In the genomic region with DNA sequence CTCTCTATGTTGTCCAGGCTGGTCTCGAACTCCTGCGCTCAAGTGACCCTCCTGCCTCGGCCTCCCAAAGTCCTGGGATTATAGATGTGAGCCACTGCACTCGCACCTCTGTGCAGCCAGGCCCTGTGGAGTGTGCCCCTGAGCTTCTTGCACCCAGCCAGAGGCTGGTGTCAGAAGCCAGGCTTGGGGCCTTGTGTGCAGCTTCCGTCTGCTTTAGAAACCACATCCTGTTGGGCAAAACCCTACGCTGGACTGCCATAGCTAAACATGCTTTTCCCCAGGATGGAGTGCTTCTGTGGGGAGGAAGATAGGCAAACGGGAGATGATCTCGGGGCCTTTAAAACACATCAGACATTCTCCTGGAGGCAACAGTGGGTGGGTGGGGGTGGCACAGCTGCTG, we compare ENCODE assay signal across 8 cellular contexts. TPM values are rescaled to one million over a fixed set of nuclear protein-coding genes. Genes with fewer than 3 reads are reported as not detected.
DNase-seq lines count a peak whose midpoint lies in the region; ATAC-seq and TF ChIP-seq lines count a peak whose summit lies in the region.

No MANE protein-coding gene starts in this region.

- H3K4me3 ChIP-seq in CD8-positive, alpha-beta T cell (ENCODE audit: low read depth, low read length) = no peak overlapping the region
- H3K4me3 ChIP-seq in neutrophil (ENCODE audit: low read depth in 1 of 2, low read length in 1 of 2) (peak overlapping the region; percentile 42 to 44), Karpas-422 (ENCODE audit: low read length) (no peak overlapping the region)

- H3K9me3 Mint-ChIP-seq in CD8-positive, alpha-beta T cell = no peaks in the 10 kb centered on the region
- H3K9me3 Mint-ChIP-seq in activated T-helper 1 cell treated with anti-CD3 and anti-CD28 coated beads, Interleukin-12 subunit alpha, Interleukin-12 subunit beta, Interleukin-2, Interleukin-4 antibody, amounts not matched to agents 30 ng/mL and 10 ng/mL and 1 ng/mL, durations not matched to agents 14 hours and 24 hours and 36 hours = no peaks in the 10 kb centered on the region

- peak overlapping the region; percentile 88 for H3K27ac Mint-ChIP-seq in CD8-positive, alpha-beta T cell
- peak overlapping the region; percentile 92 for H3K27ac Mint-ChIP-seq in activated T-helper 1 cell treated with anti-CD3 and anti-CD28 coated beads, Interleukin-12 subunit alpha, Interleukin-12 subunit beta, Interleukin-2, Interleukin-4 antibody, amounts not matched to agents 30 ng/mL and 10 ng/mL and 1 ng/mL, durations not matched to agents 14 hours and 24 hours and 36 hours

- CTCF ChIA-PET in CD8-positive, alpha-beta T cell (lab: Charles Lee) = interaction anchor here (0.7 to 1.7 kb wide), 8 partner anchors 81 to 178 kb away, joined by 3 to 10 read pairs (median 4); a partner anchor contains a TSS

- peaks cover 59% of the 10 kb centered on the region for H3K36me3 Mint-ChIP-seq in CD8-positive, alpha-beta T cell
- peaks cover 43% of the 10 kb centered on the region for H3K36me3 Mint-ChIP-seq in activated T-helper 1 cell treated with anti-CD3 and anti-CD28 coated beads, Interleukin-12 subunit alpha, Interleukin-12 subunit beta, Interleukin-2, Interleukin-4 antibody, amounts not matched to agents 30 ng/mL and 10 ng/mL and 1 ng/mL, durations not matched to agents 14 hours and 24 hours and 36 hours (ENCODE audit: low read depth)

- ATAC-seq in CD8-positive, alpha-beta T cell = peak; percentile 86
- no peak for ATAC-seq in GM21423 (IDR thresholded peaks at IDR 0.05; ENCODE audit: unreplicated experiment)

- no peaks in the 10 kb centered on the region for H3K27me3 Mint-ChIP-seq in CD8-positive, alpha-beta T cell (ENCODE audit: low read depth)
- H3K27me3 Mint-ChIP-seq in activated T-helper 1 cell treated with anti-CD3 and anti-CD28 coated beads, Interleukin-12 subunit alpha, Interleukin-12 subunit beta, Interleukin-2, Interleukin-4 antibody, amounts not matched to agents 30 ng/mL and 10 ng/mL and 1 ng/mL, durations not matched to agents 14 hours and 24 hours and 36 hours (ENCODE audit: insufficient read depth) = no peaks in the 10 kb centered on the region

- TF ChIP-seq CTCF in CD8-positive, alpha-beta T cell (IDR thresholded peaks at IDR 0.05) = no peak
- TF ChIP-seq CTCF in neutrophil (IDR thresholded peaks at IDR 0.05) = no peak

- peak in 6 of 7 experiments; percentile 30 to 78 (median 44) for DNase-seq in CD8-positive, alpha-beta T cell
- DNase-seq in NOMO-1 treated with DMSO at 0.1 percent for 48 hours (lab: John Stamatoyannopoulos, UW; ENCODE audit: unreplicated experiment) (peak; percentile 79), NCI-H2196 (lab: John Stamatoyannopoulos, UW; ENCODE audit: unreplicated experiment) (no peak), Karpas-422 (no peak), NCI-H510A (lab: John Stamatoyannopoulos, UW) (no peak)
- DNase-seq in activated T-helper 1 cell treated with anti-CD3 and anti-CD28 coated beads, Interleukin-12 subunit alpha, Interleukin-12 subunit beta, Interleukin-2, Interleukin-4 antibody, amounts not matched to agents 30 ng/mL and 10 ng/mL and 1 ng/mL, durations not matched to agents 14 hours and 24 hours and 36 hours (ENCODE audit: low spot score) = peak; percentile 62

- POLR2A ChIA-PET in CD8-positive, alpha-beta T cell (lab: Charles Lee) = interaction anchor here (0.7 to 1.5 kb wide), 11 partner anchors 9 to 329 kb away, joined by 3 to 5 read pairs (median 4); no protein-coding TSS in a partner anchor

- H2AFZ ChIP-seq in Karpas-422 (ENCODE audit: low read length) = no peak overlapping the region

- H3K36me3 ChIP-seq in CD8-positive, alpha-beta T cell (ENCODE audit: insufficient read depth, low read length) = peaks cover under 1% of the 10 kb centered on the region
- H3K36me3 ChIP-seq in neutrophil (peaks cover 73% of the 10 kb centered on the region), Karpas-422 (ENCODE audit: insufficient read depth, low read length) (no peaks in the 10 kb centered on the region)

- peaks cover 38% of the 10 kb centered on the region for H3K4me1 ChIP-seq in CD8-positive, alpha-beta T cell (ENCODE audit: insufficient read depth, low read length)
- peaks cover 32 to 34% of the 10 kb centered on the region in 2 experiments for H3K4me1 ChIP-seq in neutrophil (ENCODE audit: control insufficient read depth in 1 of 2, insufficient read depth in 1 of 2, low read depth in 1 of 2, low read length in 1 of 2)
- no peaks in the 10 kb centered on the region for H3K4me1 ChIP-seq in Karpas-422 (ENCODE audit: low read length)

- no peaks in the 10 kb centered on the region for H3K9me3 ChIP-seq in CD8-positive, alpha-beta T cell (ENCODE audit: low read length)
- H3K9me3 ChIP-seq in neutrophil (no peaks in the 10 kb centered on the region), Karpas-422 (ENCODE audit: low read length) (no peaks in the 10 kb centered on the region)

- no peak overlapping the region for H3K9ac ChIP-seq in Karpas-422 (ENCODE audit: low read length)

- peak overlapping the region; percentile 52 for H3K4me3 Mint-ChIP-seq in CD8-positive, alpha-beta T cell
- H3K4me3 Mint-ChIP-seq in activated T-helper 1 cell treated with anti-CD3 and anti-CD28 coated beads, Interleukin-12 subunit alpha, Interleukin-12 subunit beta, Interleukin-2, Interleukin-4 antibody, amounts not matched to agents 30 ng/mL and 10 ng/mL and 1 ng/mL, durations not matched to agents 14 hours and 24 hours and 36 hours = peak overlapping the region; percentile 51

- no peaks in the 10 kb centered on the region for H3K79me2 ChIP-seq in Karpas-422 (ENCODE audit: low read length)

- no peaks in the 10 kb centered on the region for H3K27me3 ChIP-seq in CD8-positive, alpha-beta T cell (ENCODE audit: insufficient read depth, low read length)
- H3K27me3 ChIP-seq in neutrophil = no peaks in the 10 kb centered on the region
- no peaks in the 10 kb centered on the region for H3K27me3 ChIP-seq in Karpas-422 (ENCODE audit: low read length)

- no peak overlapping the region for H3K4me2 ChIP-seq in Karpas-422 (ENCODE audit: low read depth, low read length, poor library complexity, severe bottlenecking)

- H3K27ac ChIP-seq in CD8-positive, alpha-beta T cell (ENCODE audit: low read depth, low read length) = peak overlapping the region; percentile 41
- H3K27ac ChIP-seq in neutrophil (peak overlapping the region; percentile 94), Karpas-422 (ENCODE audit: low read length) (no peak overlapping the region)

- no peaks in the 10 kb centered on the region for H3K9me2 ChIP-seq in Karpas-422 (replicated peaks; ENCODE audit: insufficient read depth, low read length)

- H4K20me1 ChIP-seq in Karpas-422 (ENCODE audit: insufficient read depth, low read depth, low read length) = no peaks in the 10 kb centered on the region

- intact Hi-C loops in CD8-positive, alpha-beta T cell (cut with DNase I, micrococcal nuclease) = no loop called here
- intact Hi-C loops in activated T-helper 1 cell treated with anti-CD3 and anti-CD28 coated beads, Interleukin-12 subunit alpha, Interleukin-12 subunit beta, Interleukin-2, Interleukin-4 antibody, amounts not matched to agents 30 ng/mL and 10 ng/mL and 1 ng/mL, durations not matched to agents 14 hours and 24 hours and 36 hours (cut with micrococcal nuclease) = no loop called here

- peaks cover 37% of the 10 kb centered on the region for H3K4me1 Mint-ChIP-seq in CD8-positive, alpha-beta T cell (ENCODE audit: low read depth)
- peaks cover 37% of the 10 kb centered on the region for H3K4me1 Mint-ChIP-seq in activated T-helper 1 cell treated with anti-CD3 and anti-CD28 coated beads, Interleukin-12 subunit alpha, Interleukin-12 subunit beta, Interleukin-2, Interleukin-4 antibody, amounts not matched to agents 30 ng/mL and 10 ng/mL and 1 ng/mL, durations not matched to agents 14 hours and 24 hours and 36 hours (ENCODE audit: low read depth)

RNA-seq across cellular contexts. Expression of a gene that starts 40.1 kb away (rescaled TPM):
- not detected for total RNA-seq in CD8-positive, alpha-beta T cell
- not detected in 2 replicates for total RNA-seq in activated T-helper 1 cell treated with anti-CD3 and anti-CD28 coated beads, Interleukin-12 subunit alpha, Interleukin-12 subunit beta, Interleukin-2, Interleukin-4 antibody, amounts not matched to agents 30 ng/mL and 10 ng/mL and 1 ng/mL, durations not matched to agents 14 hours and 24 hours and 36 hours
- not detected in 2 replicates for total RNA-seq in Karpas-422 (2014; rRNA removed; shearing (Covaris generic); ENCODE audit: low replicate concordance)

RNA-seq across cellular contexts. Expression of a gene that starts 54.3 kb away (rescaled TPM):
- total RNA-seq in CD8-positive, alpha-beta T cell = 10 to 100 TPM; 22.6 to 24.7 TPM
- total RNA-seq in activated T-helper 1 cell treated with anti-CD3 and anti-CD28 coated beads, Interleukin-12 subunit alpha, Interleukin-12 subunit beta, Interleukin-2, Interleukin-4 antibody, amounts not matched to agents 30 ng/mL and 10 ng/mL and 1 ng/mL, durations not matched to agents 14 hours and 24 hours and 36 hours = 26.9 and 28.0 TPM in 2 replicates
- total RNA-seq in Karpas-422 (2014; rRNA removed; shearing (Covaris generic); ENCODE audit: low replicate concordance) = 8.0 and 23.5 TPM in 2 replicates

Comparison
In these comparisons a context has a peak if more than half of its experiments do, and no peak if none do; other contexts are left out.
1. DNase-seq: peak in CD8-positive, alpha-beta T cell (6 of 7), NOMO-1 treated with DMSO at 0.1 percent for 48 hours (single experiment) and activated T-helper 1 cell treated with anti-CD3 and anti-CD28 coated beads, Interleukin-12 subunit alpha, Interleukin-12 subunit beta, Interleukin-2, Interleukin-4 antibody, amounts not matched to agents 30 ng/mL and 10 ng/mL and 1 ng/mL, durations not matched to agents 14 hours and 24 hours and 36 hours (single experiment); none in NCI-H2196 (single experiment), Karpas-422 (single experiment) and NCI-H510A (single experiment).
2. H3K4me3 ChIP-seq: peak in neutrophil (2 of 2); none in CD8-positive, alpha-beta T cell (single experiment) and Karpas-422 (single experiment).